In the genomic region with DNA sequence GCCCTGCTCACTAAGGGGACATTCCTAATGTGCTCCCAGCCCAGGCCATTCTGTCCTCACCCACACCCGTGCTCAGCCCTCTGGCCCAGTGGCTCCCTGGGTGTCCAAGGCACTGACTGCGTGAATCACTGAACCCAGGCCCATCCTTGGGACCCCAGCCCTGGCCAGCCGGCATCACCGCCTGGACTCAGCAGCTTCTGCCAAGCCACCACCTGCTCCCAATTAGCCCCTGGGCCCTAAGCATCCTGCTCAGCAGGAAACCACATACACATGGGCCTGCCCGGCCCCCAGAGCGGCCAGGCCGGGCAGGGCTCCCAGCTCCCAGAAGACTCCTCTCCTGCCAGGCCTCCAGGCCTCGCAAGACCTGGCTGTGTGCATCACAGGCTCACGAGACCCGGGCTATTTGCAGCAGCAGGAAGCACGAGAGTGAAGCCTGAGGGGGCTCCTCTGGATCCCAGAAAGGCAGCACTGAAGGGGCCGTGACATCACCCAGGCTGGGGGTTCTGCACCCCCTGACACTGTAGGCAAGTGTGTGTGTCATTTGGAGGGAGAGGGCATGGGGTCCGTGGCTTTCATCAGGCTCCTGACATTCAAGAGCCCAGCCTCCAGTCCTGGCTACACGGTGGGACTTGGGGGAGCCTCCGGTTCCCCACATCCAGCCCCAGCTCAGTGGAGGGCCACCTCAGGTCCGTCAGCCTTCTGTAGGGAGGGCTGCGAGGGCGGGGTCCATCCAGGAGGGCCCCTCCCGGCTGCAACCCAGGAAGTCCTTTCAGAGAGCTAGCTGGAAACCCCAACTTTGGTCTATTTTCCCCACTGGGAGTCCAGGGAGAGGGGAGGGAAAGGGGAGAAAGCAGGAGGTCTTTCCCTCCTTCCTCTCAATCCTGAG, we compare ENCODE assay signal across 9 cellular contexts. TPM values are rescaled to one million over a fixed set of nuclear protein-coding genes. Genes with fewer than 3 reads are reported as not detected.
DNase-seq lines count a peak whose midpoint lies in the region; ATAC-seq and TF ChIP-seq lines count a peak whose summit lies in the region.
"Had no signal": no experiment of that assay in that cellular context is flagged by ENCODE, and none has a peak within 500 bp of the region (broad histone marks: within the 10 kb centered on the region; RNA-seq: fewer than 3 reads in every experiment).

No MANE protein-coding gene starts in this region.

- TF ChIP-seq POLR2A in tibial nerve (IDR thresholded peaks at IDR 0.05): no peak

- H3K27ac ChIP-seq in ectodermal cell (ENCODE audit: insufficient read depth, low read depth, low read length, poor library complexity, severe bottlenecking) (no peak overlapping the region), lower lobe of right lung (peak overlapping the region; percentile 66), tibial nerve (peak overlapping the region; percentile 31 to 85 (median 67)), PC-3 (ENCODE audit: low read length) (no peak overlapping the region)

- ATAC-seq in lower lobe of right lung (peak; percentile 7 to 59), PC-3 (no peak), HG03354 (IDR thresholded peaks at IDR 0.05; ENCODE audit: poor library complexity, severe bottlenecking, unreplicated experiment) (no peak)

- no peaks in the 10 kb centered on the region for H4K20me1 ChIP-seq in PC-3 (ENCODE audit: low read length)

- POLR2A ChIA-PET in PC-3 (lab: Charles Lee; ENCODE audit: unreplicated experiment): interaction anchor here (0.7 kb wide), 1 partner anchor 258 kb away, joined by 3 read pairs; no protein-coding TSS in a partner anchor

- H3K79me2 ChIP-seq in PC-3 (ENCODE audit: low read length): no peaks in the 10 kb centered on the region

- no peak overlapping the region for H3K9ac ChIP-seq in PC-3 (ENCODE audit: low read length)

- no peak overlapping the region for H3K4me2 ChIP-seq in PC-3 (ENCODE audit: low read length)

- H3K9me3 ChIP-seq in MG63: no peaks in the 10 kb centered on the region
- no peaks in the 10 kb centered on the region for H3K9me3 ChIP-seq in ectodermal cell (ENCODE audit: control insufficient read depth, low read length)
- no peaks in the 10 kb centered on the region for H3K9me3 ChIP-seq in lower lobe of right lung
- no peaks in the 10 kb centered on the region for H3K9me3 ChIP-seq in tibial nerve
- H3K9me3 ChIP-seq in PC-3 (ENCODE audit: low read length): no peaks in the 10 kb centered on the region

- no peaks in the 10 kb centered on the region for H3F3A ChIP-seq in PC-3 (ENCODE audit: low read length, unreplicated experiment)

- CTCF ChIA-PET in PC-3 (lab: Charles Lee): no interaction called here

- H3K4me3 ChIP-seq in MG63 (peak overlapping the region; percentile 75), ectodermal cell (ENCODE audit: insufficient read depth, low read depth, low read length) (peak overlapping the region; percentile 74), lower lobe of right lung (peak overlapping the region; percentile 56), tibial nerve (peak overlapping the region in 3 of 4 donors; percentile 25 to 60 (median 28)), PC-3 (ENCODE audit: low read length) (no peak overlapping the region)

- TF ChIP-seq EP300 in tibial nerve (IDR thresholded peaks at IDR 0.05): no peak

- no TSS peak for BruUV-seq in PC-3 (replicated peaks; lab: Mats Ljungman, UMichigan)

- peaks cover 34% of the 10 kb centered on the region for H3K4me1 ChIP-seq in ectodermal cell (ENCODE audit: control insufficient read depth, insufficient read depth, low read length)
- peaks cover 17% of the 10 kb centered on the region for H3K4me1 ChIP-seq in lower lobe of right lung
- H3K4me1 ChIP-seq in tibial nerve: peaks cover 0 to 43% (median 4%) of the 10 kb centered on the region in 4 donors
- H3K4me1 ChIP-seq in PC-3 (ENCODE audit: insufficient read depth, low read length): peaks cover 30% of the 10 kb centered on the region

- no peak for TF ChIP-seq CTCF in lower lobe of right lung (IDR thresholded peaks at IDR 0.05)
- TF ChIP-seq CTCF in tibial nerve (IDR thresholded peaks at IDR 0.05): no peak
- no peak for TF ChIP-seq CTCF in PC-3 (conservative IDR thresholded peaks at IDR 0.05; ENCODE audit: low read depth, low read length)

- no peak overlapping the region for H2AFZ ChIP-seq in PC-3 (ENCODE audit: low read length)

- DNase-seq in MG63: peak; percentile 93
- DNase-seq in lower lobe of right lung: no peak
- peak; percentile 22 to 31 for DNase-seq in tibial nerve (ENCODE audit: low spot score in 2 of 2)
- no peak for DNase-seq in PC-3
- no peak for DNase-seq in iPS-NIHi7 (ENCODE audit: extremely low spot score)
- DNase-seq in SHP77 (lab: John Stamatoyannopoulos, UW): no peak

- 42 to 44% methylated on average over 19 of the region's 19 CpGs for WGBS in ectodermal cell, 2 experiments
- WGBS in tibial nerve, 2 donors: 61 to 63% methylated on average over 12 to 17 of the region's 19 CpGs

- intact Hi-C loops in lower lobe of right lung (cut with DNase I): no loop called here
- intact Hi-C loops in PC-3 (cut with micrococcal nuclease): no loop called here

- H3K36me3 ChIP-seq in MG63 (peaks cover 49% of the 10 kb centered on the region), ectodermal cell (ENCODE audit: control insufficient read depth, insufficient read depth, low read length) (no peaks in the 10 kb centered on the region), lower lobe of right lung (no peaks in the 10 kb centered on the region), tibial nerve (no peaks in the 10 kb centered on the region), PC-3 (ENCODE audit: low read depth, low read length) (no peaks in the 10 kb centered on the region)

- H3K9me2 ChIP-seq in PC-3 (replicated peaks; ENCODE audit: low read length): no peaks in the 10 kb centered on the region

- H3K27me3 ChIP-seq in MG63 (no peaks in the 10 kb centered on the region), ectodermal cell (ENCODE audit: control insufficient read depth, insufficient read depth, low read length, poor library complexity, severe bottlenecking) (no peaks in the 10 kb centered on the region), lower lobe of right lung (ENCODE audit: low read depth) (peaks cover 14% of the 10 kb centered on the region), tibial nerve (peaks cover 0 to 18% of the 10 kb centered on the region in 2 donors), PC-3 (ENCODE audit: low read length) (no peaks in the 10 kb centered on the region)

RNA-seq across cellular contexts. Expression of a gene that starts 1.6 kb away (rescaled TPM):
- 112 and 123 TPM in 2 replicates for total RNA-seq in MG63 (2014; rRNA removed; shearing (Covaris generic); ENCODE audit: low replicate concordance)
- 244 TPM for polyA plus RNA-seq in ectodermal cell (2013, experiment 1 of 4)
- 243 TPM for polyA plus RNA-seq in ectodermal cell (2013, experiment 2 of 4)
- polyA plus RNA-seq in ectodermal cell (2013, experiment 3 of 4): 243 TPM
- 295 TPM for polyA plus RNA-seq in ectodermal cell (2013, experiment 4 of 4)
- total RNA-seq in lower lobe of right lung: 11.9 TPM
- 10 to 100 TPM in 3 of 4 donors, 1 to 10 TPM in 1; 5.9 to 26.6 (median 13.5) TPM for total RNA-seq in tibial nerve
- 1.8 and 3.1 TPM in 2 replicates for total RNA-seq in PC-3 (2014; rRNA removed)
- total RNA-seq: T-helper 1 cell treated with Interleukin-12 subunit alpha and Interleukin-12 subunit beta and Interleukin-4 antibody, amounts not matched to agents 30 ng/mL and 1 ng/mL, for 36 hours had no signal

RNA-seq across cellular contexts. Expression of a gene that starts 32.9 kb away (rescaled TPM):
- 28.6 and 31.1 TPM in 2 replicates for total RNA-seq in MG63 (2014; rRNA removed; shearing (Covaris generic); ENCODE audit: low replicate concordance)
- 44.2 TPM for polyA plus RNA-seq in ectodermal cell (2013, experiment 1 of 4)
- polyA plus RNA-seq in ectodermal cell (2013, experiment 2 of 4): 50.7 TPM
- polyA plus RNA-seq in ectodermal cell (2013, experiment 3 of 4): 39.1 TPM
- polyA plus RNA-seq in ectodermal cell (2013, experiment 4 of 4): 40.5 TPM
- total RNA-seq in lower lobe of right lung (39.9 TPM), tibial nerve (10 to 100 TPM; 29.7 to 64.2 (median 42.1) TPM), PC-3 (2014; rRNA removed) (48.4 and 51.9 TPM in 2 replicates)

RNA-seq across cellular contexts. Expression of a gene that starts 57.1 kb away (rescaled TPM):
- 18.1 and 36.9 TPM in 2 replicates for total RNA-seq in MG63 (2014; rRNA removed; shearing (Covaris generic); ENCODE audit: low replicate concordance)
- polyA plus RNA-seq in ectodermal cell (2013, experiment 1 of 4): 61.3 TPM
- 60.1 TPM for polyA plus RNA-seq in ectodermal cell (2013, experiment 2 of 4)
- polyA plus RNA-seq in ectodermal cell (2013, experiment 3 of 4): 43.9 TPM
- 50.1 TPM for polyA plus RNA-seq in ectodermal cell (2013, experiment 4 of 4)
- total RNA-seq in lower lobe of right lung: 21.0 TPM
- total RNA-seq in tibial nerve: 100 to 1,000 TPM in 1 of 4 donors, 10 to 100 TPM in 3; 22.3 to 164 (median 68.4) TPM
- total RNA-seq in PC-3 (2014; rRNA removed): 24.6 and 51.6 TPM in 2 replicates

Comparison
In these comparisons a context has a peak if more than half of its experiments do, and no peak if none do; other contexts are left out.
1. DNase-seq: peak in MG63 (single experiment) and tibial nerve (2 of 2); none in lower lobe of right lung (single experiment), PC-3 (single experiment), iPS-NIHi7 (single experiment) and SHP77 (0 of 2).
2. H3K27ac ChIP-seq: peak in lower lobe of right lung (single experiment) and tibial nerve (4 of 4); none in ectodermal cell (single experiment) and PC-3 (single experiment).
3. ATAC-seq: peak in lower lobe of right lung (2 of 2); none in PC-3 (single experiment) and HG03354 (single experiment).